Comparison of ENCODE assay signal across 37 cellular contexts in the genomic region with DNA sequence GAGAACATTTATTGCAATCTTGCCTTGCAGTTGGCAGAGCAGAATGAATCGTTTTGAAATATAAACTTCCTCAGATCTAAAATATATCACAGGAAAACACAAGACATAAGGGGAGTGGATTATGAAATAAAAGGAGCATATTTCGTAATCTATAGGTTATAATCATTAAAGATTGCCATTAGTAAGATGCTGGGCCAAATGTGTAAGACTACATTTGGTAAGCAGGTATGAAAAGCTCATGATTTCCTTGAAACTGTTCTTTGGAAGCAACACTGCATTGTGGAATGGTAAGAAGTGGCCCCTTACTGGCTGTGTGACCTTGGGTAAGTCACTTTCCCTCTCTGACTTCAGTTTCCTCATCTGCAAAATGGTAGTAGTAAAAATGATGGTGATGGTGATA.
"Had no signal": no experiment of that assay in that cellular context is flagged by ENCODE, and none has a peak within 500 bp of the region (broad histone marks: within the 10 kb centered on the region; RNA-seq: fewer than 3 reads in every experiment).

No MANE protein-coding gene starts in this region.

- DNase-seq: activated CD4-positive, alpha-beta memory T cell treated with anti-CD3 and anti-CD28 coated beads for 36 hours; activated CD4-positive, alpha-beta T cell treated with anti-CD3 and anti-CD28 coated beads for 4 hours; activated CD4-positive, alpha-beta T cell treated with anti-CD3 and anti-CD28 coated beads, Interleukin-2, amount 50 U/mL, for 1 hour; activated CD4-positive, CD25-positive, alpha-beta regulatory T cell treated with anti-CD3 and anti-CD28 coated beads, Interleukin-2, amount 50 U/mL, for 72 hours; activated CD8-positive, alpha-beta memory T cell treated with anti-CD3 and anti-CD28 coated beads, Interleukin-2, amount 50 U/mL, for 4 hours; activated gamma-delta T cell treated with Interleukin-2 at 50 U/mL for 16 hours; activated naive CD4-positive, alpha-beta T cell treated with anti-CD3 and anti-CD28 coated beads, Interleukin-2, amount 10 ng/mL, durations not matched to agents 7 days and 5 days; activated naive CD8-positive, alpha-beta T cell treated with anti-CD3 and anti-CD28 coated beads, Interleukin-2, amount 50 U/mL, for 24 hours; activated T-cell treated with anti-CD3 and anti-CD28 coated beads for 4 hours; activated T-cell treated with anti-CD3 and anti-CD28 coated beads, Interleukin-2, amount 50 U/mL, for 4 hours; aorta; NCI-H1092 treated with DMSO at 0.1 percent for 48 hours; NCI-H1417; NCI-H146; NCI-H187; NCI-H2029 treated with DMSO at 0.1 percent for 48 hours; NCI-H2107; NCI-H2171; NCI-H510A; NCI-H526; NCI-H748 treated with DMSO at 0.1 percent for 48 hours; NK-92 treated with Interleukin-12 subunit alpha and Interleukin-12 subunit beta, amount 100 ng/mL, for 24 hours; PC-3; Peyer's patch; RPMI8226; SHP77 treated with DMSO at 0.1 percent for 48 hours; SK-N-SH had no signal

- H3K36me3 Mint-ChIP-seq: activated CD4-positive, alpha-beta memory T cell treated with anti-CD3 and anti-CD28 coated beads for 36 hours; activated naive CD4-positive, alpha-beta T cell treated with anti-CD3 and anti-CD28 coated beads, Interleukin-2, amount 10 ng/mL, durations not matched to agents 7 days and 5 days; WTC11 had no signal

- H3K9me3 Mint-ChIP-seq: activated CD4-positive, alpha-beta memory T cell treated with anti-CD3 and anti-CD28 coated beads for 36 hours; activated naive CD4-positive, alpha-beta T cell treated with anti-CD3 and anti-CD28 coated beads, Interleukin-2, amount 10 ng/mL, durations not matched to agents 7 days and 5 days; activated naive CD8-positive, alpha-beta T cell treated with anti-CD3 and anti-CD28 coated beads, Interleukin-2, amount 50 U/mL, for 24 hours; activated T-cell treated with anti-CD3 and anti-CD28 coated beads, Interleukin-2, amount 50 U/mL, for 4 hours; activated T-helper 1 cell treated with anti-CD3 and anti-CD28 coated beads, Interleukin-12 subunit alpha, Interleukin-12 subunit beta, Interleukin-2, Interleukin-4 antibody, amounts not matched to agents 30 ng/mL and 10 ng/mL and 1 ng/mL, durations not matched to agents 14 hours and 24 hours and 36 hours; central memory CD8-positive, alpha-beta T cell; T-helper 1 cell treated with Interleukin-12 subunit alpha and Interleukin-12 subunit beta and Interleukin-4 antibody, amounts not matched to agents 30 μg/mL and 1 μg/mL, for 36 hours; T-helper 2 cell treated with Interferon-gamma antibody and Interleukin-4, amounts not matched to agents 5 μg/mL and 100 μg/mL, for 36 hours; WTC11 had no signal

- H3K27ac Mint-ChIP-seq: activated CD4-positive, alpha-beta memory T cell treated with anti-CD3 and anti-CD28 coated beads for 36 hours; activated naive CD4-positive, alpha-beta T cell treated with anti-CD3 and anti-CD28 coated beads, Interleukin-2, amount 10 ng/mL, durations not matched to agents 7 days and 5 days; activated naive CD8-positive, alpha-beta T cell; activated naive CD8-positive, alpha-beta T cell treated with anti-CD3 and anti-CD28 coated beads, Interleukin-2, amount 50 U/mL, for 24 hours; activated T-helper 1 cell treated with anti-CD3 and anti-CD28 coated beads, Interleukin-12 subunit alpha, Interleukin-12 subunit beta, Interleukin-2, Interleukin-4 antibody, amounts not matched to agents 30 ng/mL and 10 ng/mL and 1 ng/mL, durations not matched to agents 14 hours and 24 hours and 36 hours; T-helper 1 cell treated with Interleukin-12 subunit alpha and Interleukin-12 subunit beta and Interleukin-4 antibody, amounts not matched to agents 30 μg/mL and 1 μg/mL, for 36 hours; T-helper 2 cell treated with Interferon-gamma antibody and Interleukin-4, amounts not matched to agents 5 μg/mL and 100 μg/mL, for 36 hours; WTC11 had no signal

- H3K27ac ChIP-seq: coronary artery, KMS-11, Peyer's patch, SJSA1 had no signal

- H3K4me3 ChIP-seq: cardiac muscle cell, coronary artery, Peyer's patch, SJSA1 had no signal

- H3K9ac ChIP-seq: KMS-11, SK-N-SH had no signal

- H3K4me1 Mint-ChIP-seq: activated naive CD4-positive, alpha-beta T cell treated with anti-CD3 and anti-CD28 coated beads, Interleukin-2, amount 10 ng/mL, durations not matched to agents 7 days and 5 days; activated naive CD8-positive, alpha-beta T cell treated with anti-CD3 and anti-CD28 coated beads, Interleukin-2, amount 50 U/mL, for 24 hours; central memory CD8-positive, alpha-beta T cell had no signal

- H3K27me3 Mint-ChIP-seq: activated CD4-positive, alpha-beta memory T cell treated with anti-CD3 and anti-CD28 coated beads for 36 hours; activated naive CD4-positive, alpha-beta T cell treated with anti-CD3 and anti-CD28 coated beads, Interleukin-2, amount 10 ng/mL, durations not matched to agents 7 days and 5 days; activated naive CD8-positive, alpha-beta T cell; activated naive CD8-positive, alpha-beta T cell treated with anti-CD3 and anti-CD28 coated beads, Interleukin-2, amount 50 U/mL, for 24 hours; central memory CD8-positive, alpha-beta T cell had no signal

- H3K4me2 ChIP-seq: KMS-11, SK-N-SH had no signal

- H3K27me3 ChIP-seq: cardiac muscle cell, Peyer's patch, SJSA1 had no signal

- H3K4me1 ChIP-seq: Peyer's patch had no signal

- H3K36me3 ChIP-seq: cardiac muscle cell, Peyer's patch, SJSA1 had no signal

- H3K9me3 ChIP-seq: Peyer's patch, SJSA1, SK-N-SH had no signal

- H3K4me3 Mint-ChIP-seq: activated CD4-positive, alpha-beta memory T cell treated with anti-CD3 and anti-CD28 coated beads for 36 hours; activated naive CD4-positive, alpha-beta T cell treated with anti-CD3 and anti-CD28 coated beads, Interleukin-2, amount 10 ng/mL, durations not matched to agents 7 days and 5 days; activated naive CD8-positive, alpha-beta T cell; activated naive CD8-positive, alpha-beta T cell treated with anti-CD3 and anti-CD28 coated beads, Interleukin-2, amount 50 U/mL, for 24 hours; activated T-cell treated with anti-CD3 and anti-CD28 coated beads, Interleukin-2, amount 50 U/mL, for 4 hours; activated T-helper 1 cell treated with anti-CD3 and anti-CD28 coated beads, Interleukin-12 subunit alpha, Interleukin-12 subunit beta, Interleukin-2, Interleukin-4 antibody, amounts not matched to agents 30 ng/mL and 10 ng/mL and 1 ng/mL, durations not matched to agents 14 hours and 24 hours and 36 hours; central memory CD8-positive, alpha-beta T cell; T-helper 1 cell treated with Interleukin-12 subunit alpha and Interleukin-12 subunit beta and Interleukin-4 antibody, amounts not matched to agents 30 μg/mL and 1 μg/mL, for 36 hours; T-helper 2 cell treated with Interferon-gamma antibody and Interleukin-4, amounts not matched to agents 5 μg/mL and 100 μg/mL, for 36 hours; WTC11 had no signal
